ENCODE assay signal across 8 cellular contexts in genomic region chr15:73051811-73052678, GRCh38. TPM values are rescaled to one million over a fixed set of nuclear protein-coding genes. Genes with fewer than 3 reads are reported as not detected.
DNase-seq lines count a peak whose midpoint lies in the region; ATAC-seq and TF ChIP-seq lines count a peak whose summit lies in the region.

A gene with protein sequence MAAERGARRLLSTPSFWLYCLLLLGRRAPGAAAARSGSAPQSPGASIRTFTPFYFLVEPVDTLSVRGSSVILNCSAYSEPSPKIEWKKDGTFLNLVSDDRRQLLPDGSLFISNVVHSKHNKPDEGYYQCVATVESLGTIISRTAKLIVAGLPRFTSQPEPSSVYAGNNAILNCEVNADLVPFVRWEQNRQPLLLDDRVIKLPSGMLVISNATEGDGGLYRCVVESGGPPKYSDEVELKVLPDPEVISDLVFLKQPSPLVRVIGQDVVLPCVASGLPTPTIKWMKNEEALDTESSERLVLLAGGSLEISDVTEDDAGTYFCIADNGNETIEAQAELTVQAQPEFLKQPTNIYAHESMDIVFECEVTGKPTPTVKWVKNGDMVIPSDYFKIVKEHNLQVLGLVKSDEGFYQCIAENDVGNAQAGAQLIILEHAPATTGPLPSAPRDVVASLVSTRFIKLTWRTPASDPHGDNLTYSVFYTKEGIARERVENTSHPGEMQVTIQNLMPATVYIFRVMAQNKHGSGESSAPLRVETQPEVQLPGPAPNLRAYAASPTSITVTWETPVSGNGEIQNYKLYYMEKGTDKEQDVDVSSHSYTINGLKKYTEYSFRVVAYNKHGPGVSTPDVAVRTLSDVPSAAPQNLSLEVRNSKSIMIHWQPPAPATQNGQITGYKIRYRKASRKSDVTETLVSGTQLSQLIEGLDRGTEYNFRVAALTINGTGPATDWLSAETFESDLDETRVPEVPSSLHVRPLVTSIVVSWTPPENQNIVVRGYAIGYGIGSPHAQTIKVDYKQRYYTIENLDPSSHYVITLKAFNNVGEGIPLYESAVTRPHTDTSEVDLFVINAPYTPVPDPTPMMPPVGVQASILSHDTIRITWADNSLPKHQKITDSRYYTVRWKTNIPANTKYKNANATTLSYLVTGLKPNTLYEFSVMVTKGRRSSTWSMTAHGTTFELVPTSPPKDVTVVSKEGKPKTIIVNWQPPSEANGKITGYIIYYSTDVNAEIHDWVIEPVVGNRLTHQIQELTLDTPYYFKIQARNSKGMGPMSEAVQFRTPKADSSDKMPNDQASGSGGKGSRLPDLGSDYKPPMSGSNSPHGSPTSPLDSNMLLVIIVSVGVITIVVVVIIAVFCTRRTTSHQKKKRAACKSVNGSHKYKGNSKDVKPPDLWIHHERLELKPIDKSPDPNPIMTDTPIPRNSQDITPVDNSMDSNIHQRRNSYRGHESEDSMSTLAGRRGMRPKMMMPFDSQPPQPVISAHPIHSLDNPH (N-terminal part only) (plus strand): TSS chr15:73052463. CDS start chr15:73052676, 213 bp downstream.

- peaks cover 35% of the 10 kb centered on the region for H3K27me3 Mint-ChIP-seq in stimulated activated naive CD8-positive, alpha-beta T cell treated with anti-CD3 and anti-CD28 coated beads, Interleukin-15, Interleukin-2, amounts not matched to agents 100 ng/mL and 50 ng/mL, for 24 hours

- no peaks in the 10 kb centered on the region for H3K9me3 Mint-ChIP-seq in stimulated activated naive CD8-positive, alpha-beta T cell treated with anti-CD3 and anti-CD28 coated beads, Interleukin-15, Interleukin-2, amounts not matched to agents 100 ng/mL and 50 ng/mL, for 24 hours

- H3K27ac ChIP-seq in SJCRH30: peak within 1 kb of the TSS; percentile 26; the same call in 1 of the 2 replicates
- no peak within 1 kb of the TSS for H3K27ac ChIP-seq in foreskin keratinocyte
- peak within 1 kb of the TSS; percentile 96 for H3K27ac ChIP-seq in neural cell (ENCODE audit: low read length)

- H3K4me1 Mint-ChIP-seq in stimulated activated naive CD8-positive, alpha-beta T cell treated with anti-CD3 and anti-CD28 coated beads, Interleukin-15, Interleukin-2, amounts not matched to agents 100 ng/mL and 50 ng/mL, for 24 hours (ENCODE audit: low read depth): peaks cover 14% of the 10 kb centered on the region

- no peak within 1 kb of the TSS for H3K27ac Mint-ChIP-seq in stimulated activated naive CD8-positive, alpha-beta T cell treated with anti-CD3 and anti-CD28 coated beads, Interleukin-15, Interleukin-2, amounts not matched to agents 100 ng/mL and 50 ng/mL, for 24 hours

- H3K27me3 ChIP-seq in SJCRH30: 0 out of 2 replicates have a peak, but pooled peaks cover 2% of the 10 kb centered on the region
- H3K27me3 ChIP-seq in foreskin keratinocyte: peaks cover 43% of the 10 kb centered on the region
- no peaks in the 10 kb centered on the region for H3K27me3 ChIP-seq in neural cell (ENCODE audit: insufficient read depth, low read depth, low read length)

- H3K9ac ChIP-seq in neural cell (ENCODE audit: low read length): peak within 1 kb of the TSS; percentile 97

- H3K36me3 ChIP-seq in SJCRH30 (no peaks in the 10 kb centered on the region), neural cell (ENCODE audit: insufficient read depth, low read length) (no peaks in the 10 kb centered on the region)

- no peaks in the 10 kb centered on the region for H3F3A ChIP-seq in neural cell (ENCODE audit: insufficient read depth, low read length, poor library complexity, severe bottlenecking)

- H3K4me3 ChIP-seq in LNCaP clone FGC (ENCODE audit: low read depth, low read length) (peak within 1 kb of the TSS; percentile 75), SJCRH30 (peak within 1 kb of the TSS; percentile 90), neural cell (ENCODE audit: low read length) (peak within 1 kb of the TSS; percentile 78)

- TF ChIP-seq EP300 in neural cell (conservative IDR thresholded peaks at IDR 0.05; ENCODE audit: poor library complexity, severe bottlenecking): peak; percentile 48

- H3K4me3 Mint-ChIP-seq in stimulated activated naive CD8-positive, alpha-beta T cell treated with anti-CD3 and anti-CD28 coated beads, Interleukin-15, Interleukin-2, amounts not matched to agents 100 ng/mL and 50 ng/mL, for 24 hours: peak within 1 kb of the TSS; percentile 82

- peak within 1 kb of the TSS; percentile 78 for H2AFZ ChIP-seq in neural cell (ENCODE audit: low read depth, low read length)

- DNase-seq in CMK (ENCODE audit: low read depth): peak; percentile 25
- DNase-seq in LNCaP clone FGC (ENCODE audit: low read depth): peak; percentile 42
- peak; percentile 76 to 82 for DNase-seq in SJCRH30
- DNase-seq in activated naive CD4-positive, alpha-beta T cell treated with Interleukin-2 at 50 U/mL for 16 hours: peak; percentile 83
- DNase-seq in foreskin keratinocyte: peak; percentile 38 to 60

- no peaks in the 10 kb centered on the region for H3K36me3 Mint-ChIP-seq in stimulated activated naive CD8-positive, alpha-beta T cell treated with anti-CD3 and anti-CD28 coated beads, Interleukin-15, Interleukin-2, amounts not matched to agents 100 ng/mL and 50 ng/mL, for 24 hours (ENCODE audit: low read depth)

- peak; percentile 49 for ATAC-seq in GM21576 (IDR thresholded peaks at IDR 0.05; ENCODE audit: unreplicated experiment)
- ATAC-seq in foreskin keratinocyte: peak; percentile 79

- H3K4me2 ChIP-seq in neural cell (ENCODE audit: low read length): peak within 1 kb of the TSS; percentile 98

- H3K9me3 ChIP-seq in SJCRH30 (replicated peaks): no peaks in the 10 kb centered on the region
- no peaks in the 10 kb centered on the region for H3K9me3 ChIP-seq in neural cell (ENCODE audit: low read length)

- H3K4me1 ChIP-seq in SJCRH30: no peaks in the 10 kb centered on the region; the same call in 1 of the 2 replicates
- no peaks in the 10 kb centered on the region for H3K4me1 ChIP-seq in foreskin keratinocyte

- H3K79me2 ChIP-seq in neural cell (replicated peaks; ENCODE audit: insufficient read depth, low read length): peaks cover 37% of the 10 kb centered on the region

- H3K9me2 ChIP-seq in neural cell (ENCODE audit: insufficient read depth, low read length): no peaks in the 10 kb centered on the region

- H4K20me1 ChIP-seq in neural cell (ENCODE audit: insufficient read depth): peaks cover 6% of the 10 kb centered on the region

- peak; percentile 49 for TF ChIP-seq RAD21 in neural cell (conservative IDR thresholded peaks at IDR 0.05)

- TF ChIP-seq CTCF in LNCaP clone FGC (IDR thresholded peaks at IDR 0.05; ENCODE audit: control insufficient read depth, extremely low read depth, insufficient read depth): no peak
- TF ChIP-seq CTCF in foreskin keratinocyte (conservative IDR thresholded peaks at IDR 0.05): peak; percentile 3
- TF ChIP-seq CTCF in neural cell (IDR thresholded peaks at IDR 0.05; ENCODE audit: poor library complexity, severe bottlenecking): peak; percentile 11

TF ChIP-seq in neural cell, 6 proteins besides CTCF, POLR2A, EP300 and RAD21:
- TF ChIP-seq POLR2AphosphoS5 (IDR thresholded peaks at IDR 0.05): peak; percentile 95
- TF ChIP-seq TAF1 (IDR thresholded peaks at IDR 0.05; ENCODE audit: low read depth): peak; percentile 72
- TF ChIP-seq, protein P1, sequence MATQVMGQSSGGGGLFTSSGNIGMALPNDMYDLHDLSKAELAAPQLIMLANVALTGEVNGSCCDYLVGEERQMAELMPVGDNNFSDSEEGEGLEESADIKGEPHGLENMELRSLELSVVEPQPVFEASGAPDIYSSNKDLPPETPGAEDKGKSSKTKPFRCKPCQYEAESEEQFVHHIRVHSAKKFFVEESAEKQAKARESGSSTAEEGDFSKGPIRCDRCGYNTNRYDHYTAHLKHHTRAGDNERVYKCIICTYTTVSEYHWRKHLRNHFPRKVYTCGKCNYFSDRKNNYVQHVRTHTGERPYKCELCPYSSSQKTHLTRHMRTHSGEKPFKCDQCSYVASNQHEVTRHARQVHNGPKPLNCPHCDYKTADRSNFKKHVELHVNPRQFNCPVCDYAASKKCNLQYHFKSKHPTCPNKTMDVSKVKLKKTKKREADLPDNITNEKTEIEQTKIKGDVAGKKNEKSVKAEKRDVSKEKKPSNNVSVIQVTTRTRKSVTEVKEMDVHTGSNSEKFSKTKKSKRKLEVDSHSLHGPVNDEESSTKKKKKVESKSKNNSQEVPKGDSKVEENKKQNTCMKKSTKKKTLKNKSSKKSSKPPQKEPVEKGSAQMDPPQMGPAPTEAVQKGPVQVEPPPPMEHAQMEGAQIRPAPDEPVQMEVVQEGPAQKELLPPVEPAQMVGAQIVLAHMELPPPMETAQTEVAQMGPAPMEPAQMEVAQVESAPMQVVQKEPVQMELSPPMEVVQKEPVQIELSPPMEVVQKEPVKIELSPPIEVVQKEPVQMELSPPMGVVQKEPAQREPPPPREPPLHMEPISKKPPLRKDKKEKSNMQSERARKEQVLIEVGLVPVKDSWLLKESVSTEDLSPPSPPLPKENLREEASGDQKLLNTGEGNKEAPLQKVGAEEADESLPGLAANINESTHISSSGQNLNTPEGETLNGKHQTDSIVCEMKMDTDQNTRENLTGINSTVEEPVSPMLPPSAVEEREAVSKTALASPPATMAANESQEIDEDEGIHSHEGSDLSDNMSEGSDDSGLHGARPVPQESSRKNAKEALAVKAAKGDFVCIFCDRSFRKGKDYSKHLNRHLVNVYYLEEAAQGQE (IDR thresholded peaks at IDR 0.05; ENCODE audit: borderline replicate concordance): peak; percentile 90
- peak; percentile 16 for TF ChIP-seq MXI1 (conservative IDR thresholded peaks at IDR 0.05; ENCODE audit: poor library complexity, severe bottlenecking)
- no peak for TF ChIP-seq EZH2 (IDR thresholded peaks at IDR 0.05; ENCODE audit: borderline replicate concordance, insufficient read depth, low read length, poor library complexity, severe bottlenecking)
- peak; percentile 60 for TF ChIP-seq SMC3 (conservative IDR thresholded peaks at IDR 0.05; ENCODE audit: poor library complexity)

RNA-seq across cellular contexts. Expression of the gene that starts here (rescaled TPM):
- 13.9 and 15.1 TPM in 2 replicates for total RNA-seq in SJCRH30 (2014; rRNA removed; shearing (Covaris generic))
- 11.4 and 13.5 TPM in 2 replicates for total RNA-seq in foreskin keratinocyte
- polyA plus RNA-seq in foreskin keratinocyte (3.7 and 4.8 TPM in 2 replicates), neural cell (52.5 and 57.0 TPM in 2 replicates)
- polyA minus RNA-seq in neural cell: 149 and 174 TPM in 2 replicates

Comparison
In these comparisons a context has a peak if more than half of its experiments do, and no peak if none do; other contexts are left out.
1. DNase-seq: peak in every context shown above with its lines; median percentile 83 in activated naive CD4-positive, alpha-beta T cell treated with Interleukin-2 at 50 U/mL for 16 hours; 79 in SJCRH30; 49 in foreskin keratinocyte; 42 in LNCaP clone FGC; 25 in CMK.